14 cellular contexts compared by ENCODE assay signal in the genomic region with DNA sequence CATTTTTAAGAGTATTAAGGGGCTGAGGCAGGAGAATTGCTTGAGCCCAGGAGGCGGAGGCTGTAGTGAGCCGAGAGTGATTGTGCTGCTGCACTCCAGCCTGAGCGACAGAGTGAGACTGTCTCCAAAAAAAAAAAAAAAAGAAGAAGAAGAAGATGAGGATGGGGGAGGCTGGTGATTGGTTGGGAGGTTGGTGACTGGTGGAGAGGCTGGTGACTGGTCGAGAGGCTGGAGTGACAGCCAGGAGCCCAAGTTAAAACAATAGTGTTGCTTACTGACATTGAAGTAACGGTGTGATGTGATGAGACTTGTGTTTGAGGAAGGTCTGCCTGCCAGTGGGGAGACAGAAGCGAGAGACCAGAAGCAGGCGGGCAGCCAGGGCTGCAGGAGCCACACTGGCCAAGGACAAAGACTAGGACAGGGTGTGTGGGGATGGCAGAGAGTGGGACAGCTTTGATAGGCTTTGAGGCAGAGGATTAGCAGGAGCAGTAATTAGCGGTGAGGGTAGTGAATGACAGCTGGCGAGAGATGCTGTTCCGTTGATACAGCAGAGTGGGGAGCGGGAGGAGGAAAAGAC. TPM values are rescaled to one million over a fixed set of nuclear protein-coding genes. Genes with fewer than 3 reads are reported as not detected.
A peak's percentile ranks its signal among the peaks of the same experiment; 100 is the strongest.
DNase-seq lines count a peak whose midpoint lies in the region; ATAC-seq and TF ChIP-seq lines count a peak whose summit lies in the region.
"Had no signal": no experiment of that assay in that cellular context is flagged by ENCODE, and none has a peak within 500 bp of the region (broad histone marks: within the 10 kb centered on the region; RNA-seq: fewer than 3 reads in every experiment).

No MANE protein-coding gene starts in this region.

- peaks cover 70% of the 10 kb centered on the region for H3K4me1 Mint-ChIP-seq in activated CD4-positive, alpha-beta memory T cell treated with anti-CD3 and anti-CD28 coated beads, Interleukin-2, amount 10 ng/mL, durations not matched to agents 7 days and 5 days
- peaks cover 47% of the 10 kb centered on the region for H3K4me1 Mint-ChIP-seq in activated CD4-positive, alpha-beta memory T cell treated with anti-CD3 and anti-CD28 coated beads for 36 hours (ENCODE audit: low read depth)
- H3K4me1 Mint-ChIP-seq in T-helper 17 cell (peaks cover 49% of the 10 kb centered on the region), endothelial cell (ENCODE audit: unreplicated experiment) (peaks cover 52% of the 10 kb centered on the region)

- intact Hi-C loops in activated CD4-positive, alpha-beta memory T cell treated with anti-CD3 and anti-CD28 coated beads for 36 hours (cut with micrococcal nuclease): loop anchor here (5.0 kb wide), 1 partner anchor 172 kb away; a partner anchor contains a TSS

- no peak for ATAC-seq in T-helper 17 cell
- ATAC-seq: Panc1 had no signal

- peak overlapping the region; percentile 1 for H3K27ac Mint-ChIP-seq in activated CD4-positive, alpha-beta memory T cell treated with anti-CD3 and anti-CD28 coated beads, Interleukin-2, amount 10 ng/mL, durations not matched to agents 7 days and 5 days
- no peak overlapping the region for H3K27ac Mint-ChIP-seq in activated CD4-positive, alpha-beta memory T cell treated with anti-CD3 and anti-CD28 coated beads for 36 hours
- H3K27ac Mint-ChIP-seq in T-helper 17 cell (peak overlapping the region; percentile 82), endothelial cell (ENCODE audit: unreplicated experiment) (no peak overlapping the region)

- no peak overlapping the region for H3K4me3 Mint-ChIP-seq in activated CD4-positive, alpha-beta memory T cell treated with anti-CD3 and anti-CD28 coated beads, Interleukin-2, amount 10 ng/mL, durations not matched to agents 7 days and 5 days
- no peak overlapping the region for H3K4me3 Mint-ChIP-seq in activated CD4-positive, alpha-beta memory T cell treated with anti-CD3 and anti-CD28 coated beads for 36 hours
- peak overlapping the region; percentile 57 for H3K4me3 Mint-ChIP-seq in T-helper 17 cell
- peak overlapping the region; percentile 13 for H3K4me3 Mint-ChIP-seq in endothelial cell (ENCODE audit: unreplicated experiment)

- peaks cover 84% of the 10 kb centered on the region for H3K36me3 Mint-ChIP-seq in activated CD4-positive, alpha-beta memory T cell treated with anti-CD3 and anti-CD28 coated beads, Interleukin-2, amount 10 ng/mL, durations not matched to agents 7 days and 5 days (ENCODE audit: low read depth)
- H3K36me3 Mint-ChIP-seq in activated CD4-positive, alpha-beta memory T cell treated with anti-CD3 and anti-CD28 coated beads for 36 hours: peaks cover 76% of the 10 kb centered on the region
- H3K36me3 Mint-ChIP-seq in T-helper 17 cell (ENCODE audit: low read depth) (peaks cover 13% of the 10 kb centered on the region), endothelial cell (ENCODE audit: low read depth, unreplicated experiment) (peaks cover 55% of the 10 kb centered on the region)

- H3K9me3 ChIP-seq in T-helper 17 cell (ENCODE audit: control insufficient read depth, low read length, poor library complexity, severe bottlenecking): no peaks in the 10 kb centered on the region
- H3K9me3 ChIP-seq: breast epithelium, tibial nerve had no signal

- no peaks in the 10 kb centered on the region for H3K9me3 Mint-ChIP-seq in activated CD4-positive, alpha-beta memory T cell treated with anti-CD3 and anti-CD28 coated beads, Interleukin-2, amount 10 ng/mL, durations not matched to agents 7 days and 5 days
- H3K9me3 Mint-ChIP-seq in activated CD4-positive, alpha-beta memory T cell treated with anti-CD3 and anti-CD28 coated beads for 36 hours: no peaks in the 10 kb centered on the region
- H3K9me3 Mint-ChIP-seq in endothelial cell (ENCODE audit: unreplicated experiment): no peaks in the 10 kb centered on the region
- H3K9me3 Mint-ChIP-seq: immature natural killer cell had no signal

- DNase-seq in activated CD4-positive, alpha-beta memory T cell treated with anti-CD3 and anti-CD28 coated beads, Interleukin-2, amount 10 ng/mL, durations not matched to agents 7 days and 5 days: no peak
- DNase-seq in activated CD4-positive, alpha-beta memory T cell treated with anti-CD3 and anti-CD28 coated beads for 36 hours: no peak
- DNase-seq in T-helper 17 cell: no peak
- no peak for DNase-seq in endothelial cell (ENCODE audit: low spot score)
- DNase-seq in retina: peak; percentile 47
- DNase-seq in NOMO-1 treated with DMSO at 0.1 percent for 48 hours (lab: John Stamatoyannopoulos, UW; ENCODE audit: unreplicated experiment): no peak
- DNase-seq in NCI-H2029 (lab: John Stamatoyannopoulos, UW): no peak
- no peak for DNase-seq in NCI-H748 treated with DMSO at 0.1 percent for 48 hours (lab: John Stamatoyannopoulos, UW)
- DNase-seq: ACHN, immature natural killer cell, NCI-H2171 treated with DMSO at 0.1 percent for 48 hours had no signal

- POLR2A ChIA-PET in activated CD4-positive, alpha-beta memory T cell treated with anti-CD3 and anti-CD28 coated beads, Interleukin-2, amount 10 ng/mL, durations not matched to agents 7 days and 5 days (lab: Charles Lee): interaction anchor here (6.6 kb wide), 1 partner anchor 7 kb away, joined by 251 read pairs; a partner anchor contains a TSS
- POLR2A ChIA-PET in activated CD4-positive, alpha-beta memory T cell treated with anti-CD3 and anti-CD28 coated beads for 36 hours (lab: Charles Lee): no interaction called here

- no peaks in the 10 kb centered on the region for H3K27me3 Mint-ChIP-seq in activated CD4-positive, alpha-beta memory T cell treated with anti-CD3 and anti-CD28 coated beads, Interleukin-2, amount 10 ng/mL, durations not matched to agents 7 days and 5 days
- no peaks in the 10 kb centered on the region for H3K27me3 Mint-ChIP-seq in activated CD4-positive, alpha-beta memory T cell treated with anti-CD3 and anti-CD28 coated beads for 36 hours
- H3K27me3 Mint-ChIP-seq in T-helper 17 cell (no peaks in the 10 kb centered on the region), endothelial cell (ENCODE audit: unreplicated experiment) (peaks cover 14% of the 10 kb centered on the region)

- CTCF ChIA-PET in activated CD4-positive, alpha-beta memory T cell treated with anti-CD3 and anti-CD28 coated beads, Interleukin-2, amount 10 ng/mL, durations not matched to agents 7 days and 5 days (lab: Charles Lee): no interaction called here
- CTCF ChIA-PET in activated CD4-positive, alpha-beta memory T cell treated with anti-CD3 and anti-CD28 coated beads for 36 hours (lab: Charles Lee): interaction anchor here (0.6 kb wide), 1 partner anchor 749 kb away, joined by 3 read pairs; no protein-coding TSS in a partner anchor

- no peak for TF ChIP-seq CTCF in endothelial cell (IDR thresholded peaks at IDR 0.05; ENCODE audit: unreplicated experiment)

RNA-seq across cellular contexts. Expression of a gene that starts 4.9 kb away (rescaled TPM):
- total RNA-seq in activated CD4-positive, alpha-beta memory T cell treated with anti-CD3 and anti-CD28 coated beads, Interleukin-2, amount 10 ng/mL, durations not matched to agents 7 days and 5 days: 100 to 1,000 TPM; 202 to 205 TPM
- total RNA-seq in activated CD4-positive, alpha-beta memory T cell treated with anti-CD3 and anti-CD28 coated beads for 36 hours: 100 to 1,000 TPM; 209 to 223 TPM
- 100 to 1,000 TPM; 246 to 255 TPM for total RNA-seq in T-helper 17 cell
- 173 TPM for total RNA-seq in endothelial cell (ENCODE audit: unreplicated experiment)

RNA-seq across cellular contexts. Expression of a gene that starts 9.7 kb away (rescaled TPM):
- 1 to 10 TPM; 2.1 to 3.0 TPM for total RNA-seq in activated CD4-positive, alpha-beta memory T cell treated with anti-CD3 and anti-CD28 coated beads, Interleukin-2, amount 10 ng/mL, durations not matched to agents 7 days and 5 days
- 1 to 10 TPM; 1.5 to 2.0 TPM for total RNA-seq in activated CD4-positive, alpha-beta memory T cell treated with anti-CD3 and anti-CD28 coated beads for 36 hours
- 1 to 10 TPM; 1.6 to 2.2 TPM for total RNA-seq in T-helper 17 cell
- total RNA-seq in endothelial cell (ENCODE audit: unreplicated experiment): 2.4 TPM

RNA-seq across cellular contexts. Expression of a gene that starts 12.6 kb away (rescaled TPM):
- 10 to 100 TPM; 28.9 to 30.1 TPM for total RNA-seq in activated CD4-positive, alpha-beta memory T cell treated with anti-CD3 and anti-CD28 coated beads, Interleukin-2, amount 10 ng/mL, durations not matched to agents 7 days and 5 days
- 10 to 100 TPM; 25.8 to 25.9 TPM for total RNA-seq in activated CD4-positive, alpha-beta memory T cell treated with anti-CD3 and anti-CD28 coated beads for 36 hours
- total RNA-seq in T-helper 17 cell (1 to 10 TPM; 8.5 to 9.8 TPM), endothelial cell (ENCODE audit: unreplicated experiment) (93.8 TPM)

RNA-seq across cellular contexts. Expression of a gene that starts 15.9 kb away (rescaled TPM):
- under 1 TPM in 1 of 2 experiments, not detected in 1; 0.13 TPM for total RNA-seq in activated CD4-positive, alpha-beta memory T cell treated with anti-CD3 and anti-CD28 coated beads, Interleukin-2, amount 10 ng/mL, durations not matched to agents 7 days and 5 days
- not detected for total RNA-seq in activated CD4-positive, alpha-beta memory T cell treated with anti-CD3 and anti-CD28 coated beads for 36 hours
- total RNA-seq in T-helper 17 cell (under 1 TPM; 0.21 to 0.25 TPM), endothelial cell (ENCODE audit: unreplicated experiment) (3.0 TPM)

RNA-seq across cellular contexts. Expression of a gene that starts 27.3 kb away (rescaled TPM):
- total RNA-seq in activated CD4-positive, alpha-beta memory T cell treated with anti-CD3 and anti-CD28 coated beads, Interleukin-2, amount 10 ng/mL, durations not matched to agents 7 days and 5 days: 10 to 100 TPM; 34.0 to 36.3 TPM
- 10 to 100 TPM; 17.8 to 18.5 TPM for total RNA-seq in activated CD4-positive, alpha-beta memory T cell treated with anti-CD3 and anti-CD28 coated beads for 36 hours
- total RNA-seq in T-helper 17 cell (10 to 100 TPM; 43.9 to 50.9 TPM), endothelial cell (ENCODE audit: unreplicated experiment) (60.5 TPM)

Comparison
In these comparisons a context has a peak if more than half of its experiments do, and no peak if none do; other contexts are left out.
1. H3K27ac Mint-ChIP-seq: peak in activated CD4-positive, alpha-beta memory T cell treated with anti-CD3 and anti-CD28 coated beads, Interleukin-2, amount 10 ng/mL, durations not matched to agents 7 days and 5 days (single experiment) and T-helper 17 cell (single experiment); none in activated CD4-positive, alpha-beta memory T cell treated with anti-CD3 and anti-CD28 coated beads for 36 hours (single experiment) and endothelial cell (single experiment).
2. H3K4me3 Mint-ChIP-seq: peak in T-helper 17 cell (single experiment) and endothelial cell (single experiment); none in activated CD4-positive, alpha-beta memory T cell treated with anti-CD3 and anti-CD28 coated beads, Interleukin-2, amount 10 ng/mL, durations not matched to agents 7 days and 5 days (single experiment) and activated CD4-positive, alpha-beta memory T cell treated with anti-CD3 and anti-CD28 coated beads for 36 hours (single experiment).